Comparison of ENCODE assay signal across 27 cellular contexts in the genomic region with DNA sequence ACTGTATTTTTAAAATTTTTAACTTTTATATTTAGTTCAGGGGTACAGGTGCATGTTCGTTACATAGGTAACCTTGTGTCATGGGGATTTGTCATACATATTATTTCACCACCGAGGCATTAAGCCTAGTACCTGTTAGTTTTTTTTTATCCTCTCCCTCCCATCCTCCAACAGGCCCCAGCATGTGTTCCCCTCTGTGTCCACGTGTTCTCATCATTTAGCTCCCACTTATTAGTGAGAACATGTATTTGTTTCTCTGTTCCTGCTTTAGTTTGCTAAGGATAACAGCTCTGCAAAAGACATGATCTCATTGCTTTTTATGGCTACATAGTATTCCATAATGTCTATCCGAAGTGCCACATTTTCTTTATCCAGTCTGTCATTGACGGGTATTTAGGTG.
"Had no signal": no experiment of that assay in that cellular context is flagged by ENCODE, and none has a peak within 500 bp of the region (broad histone marks: within the 10 kb centered on the region; RNA-seq: fewer than 3 reads in every experiment).

No MANE protein-coding gene starts in this region.

- H3K9me3 ChIP-seq: stomach, suprapubic skin, testis, thoracic aorta, thyroid gland, tibial artery, tibial nerve, transverse colon, upper lobe of left lung, upper lobe of right lung, uterus, vagina had no signal

- DNase-seq: stimulated activated CD4-positive, alpha-beta T cell treated with anti-CD3 and anti-CD28 coated beads, Interleukin-2, amount 100 ng/mL, for 48 hours; stimulated activated CD4-positive, alpha-beta T cell treated with anti-CD3 and anti-CD28 coated beads, Interleukin-4, amount 100 ng/mL, for 1 hour; stimulated activated CD4-positive, alpha-beta T cell treated with anti-CD3 and anti-CD28 coated beads, Interleukin-4, amount 100 ng/mL, for 24 hours; stimulated activated CD4-positive, alpha-beta T cell treated with anti-CD3 and anti-CD28 coated beads, Interleukin-4, amount 100 ng/mL, for 4 hours; stimulated activated CD8-positive, alpha-beta memory T cell treated with anti-CD3 and anti-CD28 coated beads, Interleukin-4, amount 100 ng/mL, for 48 hours; stimulated activated naive B cell treated with anti-CD40 and anti-IgM and Interleukin-4, amounts not matched to agents 10 μg/mL and 1 μg/mL and 100 μg/mL, for 72 hours; stimulated activated naive CD4-positive, alpha-beta T cell; stimulated activated naive CD4-positive, alpha-beta T cell treated with Interleukin-2 at 50 U/mL for 16 hours; stimulated activated naive CD8-positive, alpha-beta T cell treated with anti-CD3 and anti-CD28 coated beads, Interleukin-15, amount 100 ng/mL, for 72 hours; stimulated activated naive CD8-positive, alpha-beta T cell treated with anti-CD3 and anti-CD28 coated beads, Interleukin-15, Interleukin-2, amounts not matched to agents 100 U/mL and 50 U/mL, for 24 hours; stomach; substantia nigra; testis; thyroid gland; tibial artery; transverse colon; trophoblast cell; upper lobe of left lung; upper lobe of right lung; uterus had no signal

- H3K4me3 ChIP-seq: stomach, suprapubic skin, testis, thoracic aorta, thyroid gland, tibial artery, tibial nerve, transverse colon, upper lobe of left lung, upper lobe of right lung, uterus, vagina had no signal

- ATAC-seq: stimulated activated effector memory CD8-positive, alpha-beta T cell treated with anti-CD3 and anti-CD28 coated beads, Interleukin-12 subunit alpha, Interleukin-12 subunit beta, amount 100 ng/mL, for 72 hours; stimulated activated memory B cell treated with anti-CD40 and anti-IgM and Interleukin-4, amounts not matched to agents 10 μg/mL and 1 μg/mL and 100 μg/mL, for 72 hours; stimulated activated naive B cell treated with anti-CD40 and anti-IgM and Interleukin-4, amounts not matched to agents 10 μg/mL and 1 μg/mL and 100 μg/mL, for 72 hours; stimulated activated naive CD8-positive, alpha-beta T cell treated with anti-CD3 and anti-CD28 coated beads, Interleukin-15, amount 100 ng/mL, for 72 hours; stimulated activated naive CD8-positive, alpha-beta T cell treated with anti-CD3 and anti-CD28 coated beads, Interleukin-15, Interleukin-2, amounts not matched to agents 100 U/mL and 50 U/mL, for 24 hours; upper lobe of right lung had no signal

- H3K36me3 ChIP-seq: stomach, suprapubic skin, thoracic aorta, thyroid gland, tibial artery, tibial nerve, transverse colon, upper lobe of left lung, upper lobe of right lung, uterus, vagina had no signal

- FAIRE-seq: urothelium cell line had no signal

- H3K27me3 ChIP-seq: stomach, suprapubic skin, testis, thyroid gland, tibial artery, tibial nerve, upper lobe of left lung, upper lobe of right lung, uterus, vagina had no signal

- H3K27ac ChIP-seq: stomach, suprapubic skin, testis, thoracic aorta, thyroid gland, tibial artery, tibial nerve, transverse colon, upper lobe of left lung, upper lobe of right lung, uterus, vagina had no signal

- H3K4me1 ChIP-seq: testis, thyroid gland, transverse colon, upper lobe of left lung, upper lobe of right lung had no signal
